8 cellular contexts compared by ENCODE assay signal in the genomic region with DNA sequence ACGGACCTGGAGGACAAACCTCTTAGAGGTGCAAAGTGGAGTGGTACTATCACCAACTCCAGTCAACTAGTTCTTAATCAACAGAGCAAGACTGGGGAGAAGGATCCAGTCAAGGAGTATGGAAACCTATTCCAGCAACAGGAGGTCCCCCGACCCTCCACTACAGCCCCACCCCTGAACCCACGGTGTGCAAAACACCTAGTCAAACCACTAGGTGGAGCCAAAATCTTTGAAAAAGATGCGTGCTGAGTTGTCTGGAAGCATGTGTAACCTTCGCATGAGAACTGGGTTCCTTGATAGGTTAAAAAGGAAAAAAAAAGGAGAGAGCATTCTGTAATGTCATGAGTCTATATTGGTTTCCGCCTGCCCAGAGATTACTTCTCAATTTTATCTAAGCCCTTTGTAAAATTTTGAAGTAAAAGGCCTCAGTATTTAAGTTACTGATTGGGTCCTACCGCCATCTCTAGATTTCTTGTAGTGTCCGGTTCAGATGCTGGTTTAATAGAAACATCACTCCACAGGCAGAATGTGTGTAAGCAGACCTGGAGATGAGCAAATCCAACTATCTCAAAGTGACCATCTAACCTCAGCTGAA.
A peak's percentile ranks its signal among the peaks of the same experiment; 100 is the strongest.
DNase-seq lines count a peak whose midpoint lies in the region; ATAC-seq and TF ChIP-seq lines count a peak whose summit lies in the region.

No MANE protein-coding gene starts in this region.

- in situ Hi-C loops in astrocyte of the cerebellum (cut with HindIII; ENCODE audit: low sequenced_read_pairs), result no loop called here

- ATAC-seq in HG02938 (IDR thresholded peaks at IDR 0.05; ENCODE audit: unreplicated experiment) (peak; percentile 47), lung (ENCODE audit: insufficient read depth, low FRiP score) (no peak), HG03135 (IDR thresholded peaks at IDR 0.05; ENCODE audit: unreplicated experiment) (no peak)

- H3K27ac ChIP-seq in lung (ENCODE audit: low read depth in 1 of 2, low read length in 1 of 2), result no peak overlapping the region

- peak; percentile 23 to 27 for DNase-seq in AML-193 (lab: John Stamatoyannopoulos, UW)
- peak; percentile 41 for DNase-seq in NCI-H446 treated with DMSO at 0.1 percent for 48 hours (lab: John Stamatoyannopoulos, UW)
- DNase-seq in astrocyte of the cerebellum (ENCODE audit: low read depth), result no peak
- DNase-seq in lung (ENCODE audit: low spot score), result no peak
- DNase-seq in activated gamma-delta T cell treated with Interleukin-2 at 50 U/mL for 16 hours, result no peak

- H3K4me3 ChIP-seq in GM12875 (ENCODE audit: low read depth, low read length) (no peak overlapping the region), astrocyte of the cerebellum (ENCODE audit: low read depth, low read length) (no peak overlapping the region), lung (no peak overlapping the region)

- TF ChIP-seq CTCF in GM12875 (IDR thresholded peaks at IDR 0.05; ENCODE audit: borderline replicate concordance, insufficient read depth, low read depth, low read length) (peak; percentile 66; the same call in 1 of the 2 replicates), astrocyte of the cerebellum (IDR thresholded peaks at IDR 0.05; ENCODE audit: low read depth, low read length, missing control alignments) (peak; percentile 64), lung (IDR thresholded peaks at IDR 0.05; ENCODE audit: control extremely low read depth, extremely low read depth) (peak; percentile 12)

- no peaks in the 10 kb centered on the region for H3K27me3 ChIP-seq in lung (ENCODE audit: control insufficient read depth, insufficient read depth)

- no peaks in the 10 kb centered on the region for H3K4me1 ChIP-seq in lung (ENCODE audit: control insufficient read depth in 2 of 2, insufficient read depth in 2 of 2, low read length in 2 of 2)

- 44 to 51% methylated on average over 8 of the region's 8 CpGs for WGBS in lung, 2 donors

- no peaks in the 10 kb centered on the region for H3K9me3 ChIP-seq in lung (ENCODE audit: control insufficient read depth in 2 of 2, insufficient read depth in 1 of 2, low read length in 1 of 2)

- no peaks in the 10 kb centered on the region for H3K36me3 ChIP-seq in lung (ENCODE audit: control insufficient read depth in 2 of 2, insufficient read depth in 2 of 2, low read length in 2 of 2)

Comparison
In these comparisons a context has a peak if more than half of its experiments do, and no peak if none do; other contexts are left out.
1. DNase-seq: peak in AML-193 (2 of 2) and NCI-H446 treated with DMSO at 0.1 percent for 48 hours (single experiment); none in astrocyte of the cerebellum (single experiment), lung (single experiment) and activated gamma-delta T cell treated with Interleukin-2 at 50 U/mL for 16 hours (single experiment).
2. CTCF ChIP-seq: peak in every context shown above with its lines; median percentile 66 in GM12875; 64 in astrocyte of the cerebellum; 12 in lung.